17 cellular contexts compared by ENCODE assay signal in genomic region chr1:191595170-191595569, GRCh38.
"Had no signal": no experiment of that assay in that cellular context is flagged by ENCODE, and none has a peak within 500 bp of the region (broad histone marks: within the 10 kb centered on the region; RNA-seq: fewer than 3 reads in every experiment).

No MANE protein-coding gene starts in this region.

- FAIRE-seq: small intestine, urothelium cell line had no signal

- H3K27me3 ChIP-seq: hepatocyte, right atrium auricular region, suprapubic skin, thyroid gland had no signal

- ATAC-seq: left colon; left ventricle myocardium superior; naive thymus-derived CD4-positive, alpha-beta T cell had no signal

- DNase-seq: effector CD4-positive, alpha-beta T cell; foreskin melanocyte; head of caudate nucleus; kidney; left colon; left ventricle myocardium superior; naive thymus-derived CD4-positive, alpha-beta T cell; small intestine; stimulated activated CD4-positive, alpha-beta T cell treated with anti-CD3 and anti-CD28 coated beads, Interleukin-12 subunit alpha, Interleukin-12 subunit beta, amount 100 ng/mL, for 4 hours; stimulated activated naive CD4-positive, alpha-beta T cell treated with Interleukin-2 at 50 U/mL for 16 hours; thyroid gland had no signal

- H3K27ac ChIP-seq: coronary artery, hepatocyte, right atrium auricular region, suprapubic skin, thyroid gland had no signal

- H2AFZ ChIP-seq: hepatocyte had no signal

- H3K36me3 ChIP-seq: right atrium auricular region, suprapubic skin, thyroid gland had no signal

- H3K4me2 ChIP-seq: hepatocyte had no signal

- H3K9me3 ChIP-seq: right atrium auricular region, suprapubic skin, thyroid gland had no signal

- H3K4me3 ChIP-seq: coronary artery, hepatocyte, lung, right atrium auricular region, suprapubic skin, thyroid gland had no signal

- H3K4me1 ChIP-seq: right atrium auricular region, suprapubic skin, thyroid gland had no signal

- H3K79me2 ChIP-seq: hepatocyte had no signal
